ENCODE assay signal across 1 cellular context in the genomic region with DNA sequence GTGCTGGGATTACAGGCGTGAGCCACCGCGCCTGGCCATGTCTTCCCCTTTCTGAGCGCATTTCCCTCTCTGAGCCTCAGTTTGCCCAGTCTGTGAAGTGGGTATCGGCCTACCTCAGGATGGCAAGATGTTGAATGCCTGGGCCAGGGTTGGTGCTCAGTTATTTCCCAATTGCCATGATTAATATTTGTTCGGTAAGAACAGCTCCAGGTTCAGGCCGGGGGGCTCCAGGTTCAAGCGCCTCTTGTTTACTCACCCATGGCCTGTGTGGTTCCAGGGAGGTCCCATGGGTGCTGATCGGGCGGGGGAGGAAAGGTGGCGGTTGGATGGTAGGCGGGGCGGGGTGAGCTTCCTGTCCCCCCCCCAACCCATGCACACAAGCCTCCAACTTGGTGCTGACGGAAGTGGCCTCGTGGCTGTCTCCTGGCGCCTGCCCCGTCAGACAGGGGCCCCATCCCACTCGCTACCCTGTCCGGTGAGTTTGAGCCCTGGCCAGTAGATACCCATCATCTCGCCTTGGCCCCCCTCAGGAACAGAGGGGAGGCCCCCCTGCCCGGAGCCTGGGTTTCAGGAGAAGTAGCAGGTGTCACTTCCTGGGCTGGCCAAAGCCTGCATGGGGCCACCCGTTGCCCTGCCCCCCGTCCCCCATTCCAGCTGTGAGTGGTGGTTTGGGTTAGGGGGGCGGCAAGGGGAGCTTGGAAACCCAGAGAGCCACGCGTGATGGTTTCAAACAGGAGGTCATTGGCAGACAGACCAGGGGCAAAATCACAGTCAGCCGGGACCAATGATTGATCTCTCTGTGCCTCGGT.
TF ChIP-seq lines count a peak whose summit lies in the region.

A gene with protein sequence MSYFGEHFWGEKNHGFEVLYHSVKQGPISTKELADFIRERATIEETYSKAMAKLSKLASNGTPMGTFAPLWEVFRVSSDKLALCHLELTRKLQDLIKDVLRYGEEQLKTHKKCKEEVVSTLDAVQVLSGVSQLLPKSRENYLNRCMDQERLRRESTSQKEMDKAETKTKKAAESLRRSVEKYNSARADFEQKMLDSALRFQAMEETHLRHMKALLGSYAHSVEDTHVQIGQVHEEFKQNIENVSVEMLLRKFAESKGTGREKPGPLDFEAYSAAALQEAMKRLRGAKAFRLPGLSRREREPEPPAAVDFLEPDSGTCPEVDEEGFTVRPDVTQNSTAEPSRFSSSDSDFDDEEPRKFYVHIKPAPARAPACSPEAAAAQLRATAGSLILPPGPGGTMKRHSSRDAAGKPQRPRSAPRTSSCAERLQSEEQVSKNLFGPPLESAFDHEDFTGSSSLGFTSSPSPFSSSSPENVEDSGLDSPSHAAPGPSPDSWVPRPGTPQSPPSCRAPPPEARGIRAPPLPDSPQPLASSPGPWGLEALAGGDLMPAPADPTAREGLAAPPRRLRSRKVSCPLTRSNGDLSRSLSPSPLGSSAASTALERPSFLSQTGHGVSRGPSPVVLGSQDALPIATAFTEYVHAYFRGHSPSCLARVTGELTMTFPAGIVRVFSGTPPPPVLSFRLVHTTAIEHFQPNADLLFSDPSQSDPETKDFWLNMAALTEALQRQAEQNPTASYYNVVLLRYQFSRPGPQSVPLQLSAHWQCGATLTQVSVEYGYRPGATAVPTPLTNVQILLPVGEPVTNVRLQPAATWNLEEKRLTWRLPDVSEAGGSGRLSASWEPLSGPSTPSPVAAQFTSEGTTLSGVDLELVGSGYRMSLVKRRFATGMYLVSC (plus strand): TSS at position 375 of the 809 bp plus-strand sequence. CDS start 3,688 bp downstream, outside the sequence.

TF ChIP-seq in GM23338, 12 proteins besides CTCF, POLR2A, EP300 and RAD21 (continued from another document):
- TF ChIP-seq, protein P1, sequence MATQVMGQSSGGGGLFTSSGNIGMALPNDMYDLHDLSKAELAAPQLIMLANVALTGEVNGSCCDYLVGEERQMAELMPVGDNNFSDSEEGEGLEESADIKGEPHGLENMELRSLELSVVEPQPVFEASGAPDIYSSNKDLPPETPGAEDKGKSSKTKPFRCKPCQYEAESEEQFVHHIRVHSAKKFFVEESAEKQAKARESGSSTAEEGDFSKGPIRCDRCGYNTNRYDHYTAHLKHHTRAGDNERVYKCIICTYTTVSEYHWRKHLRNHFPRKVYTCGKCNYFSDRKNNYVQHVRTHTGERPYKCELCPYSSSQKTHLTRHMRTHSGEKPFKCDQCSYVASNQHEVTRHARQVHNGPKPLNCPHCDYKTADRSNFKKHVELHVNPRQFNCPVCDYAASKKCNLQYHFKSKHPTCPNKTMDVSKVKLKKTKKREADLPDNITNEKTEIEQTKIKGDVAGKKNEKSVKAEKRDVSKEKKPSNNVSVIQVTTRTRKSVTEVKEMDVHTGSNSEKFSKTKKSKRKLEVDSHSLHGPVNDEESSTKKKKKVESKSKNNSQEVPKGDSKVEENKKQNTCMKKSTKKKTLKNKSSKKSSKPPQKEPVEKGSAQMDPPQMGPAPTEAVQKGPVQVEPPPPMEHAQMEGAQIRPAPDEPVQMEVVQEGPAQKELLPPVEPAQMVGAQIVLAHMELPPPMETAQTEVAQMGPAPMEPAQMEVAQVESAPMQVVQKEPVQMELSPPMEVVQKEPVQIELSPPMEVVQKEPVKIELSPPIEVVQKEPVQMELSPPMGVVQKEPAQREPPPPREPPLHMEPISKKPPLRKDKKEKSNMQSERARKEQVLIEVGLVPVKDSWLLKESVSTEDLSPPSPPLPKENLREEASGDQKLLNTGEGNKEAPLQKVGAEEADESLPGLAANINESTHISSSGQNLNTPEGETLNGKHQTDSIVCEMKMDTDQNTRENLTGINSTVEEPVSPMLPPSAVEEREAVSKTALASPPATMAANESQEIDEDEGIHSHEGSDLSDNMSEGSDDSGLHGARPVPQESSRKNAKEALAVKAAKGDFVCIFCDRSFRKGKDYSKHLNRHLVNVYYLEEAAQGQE (IDR thresholded peaks at IDR 0.05; ENCODE audit: unreplicated experiment), result no peak
